8 cellular contexts compared by ENCODE assay signal in genomic region chr16:86510465-86511261, GRCh38. TPM values are rescaled to one million over a fixed set of nuclear protein-coding genes. Genes with fewer than 3 reads are reported as not detected.
DNase-seq lines count a peak whose midpoint lies in the region; ATAC-seq, FAIRE-seq and TF ChIP-seq lines count a peak whose summit lies in the region.

Gene FOXF1 (plus strand): TSS chr16:86510527. CDS start chr16:86510570, 43 bp downstream.

- H3K36me3 Mint-ChIP-seq in CD8-positive, alpha-beta T cell = no peaks in the 10 kb centered on the region
- H3K36me3 Mint-ChIP-seq in nephron progenitor cell (ENCODE audit: low read depth) (no peaks in the 10 kb centered on the region), progenitor cell of endocrine pancreas (ENCODE audit: insufficient read depth) (no peaks in the 10 kb centered on the region)

- H3K4me2 ChIP-seq in endothelial cell of umbilical vein (ENCODE audit: insufficient read depth, low read length) = peak within 1 kb of the TSS; percentile 52

- H3K27me3 Mint-ChIP-seq in CD8-positive, alpha-beta T cell (ENCODE audit: low read depth) = peaks cover 51% of the 10 kb centered on the region
- H3K27me3 Mint-ChIP-seq in nephron progenitor cell (ENCODE audit: low read depth, poor library complexity) = peaks cover 95% of the 10 kb centered on the region
- H3K27me3 Mint-ChIP-seq in progenitor cell of endocrine pancreas = peaks cover 73% of the 10 kb centered on the region

- no peaks in the 10 kb centered on the region for H3K9me1 ChIP-seq in endothelial cell of umbilical vein (replicated peaks; ENCODE audit: control insufficient read depth, extremely low read depth, insufficient read depth, low read length)

- TSS peak; percentile 49 for BruUV-seq in endothelial cell of umbilical vein (replicated peaks; lab: Mats Ljungman, UMichigan)

- peak within 1 kb of the TSS; percentile 77 for H3K4me3 Mint-ChIP-seq in CD8-positive, alpha-beta T cell
- H3K4me3 Mint-ChIP-seq in nephron progenitor cell = peak within 1 kb of the TSS; percentile 72
- no peak within 1 kb of the TSS for H3K4me3 Mint-ChIP-seq in progenitor cell of endocrine pancreas (ENCODE audit: low read depth)

- no peak within 1 kb of the TSS for H3K27ac ChIP-seq in CD8-positive, alpha-beta T cell (ENCODE audit: low read depth, low read length)
- no peak within 1 kb of the TSS for H3K27ac ChIP-seq in endothelial cell of umbilical vein (ENCODE audit: insufficient read depth, low read depth, low read length)

- TF ChIP-seq POLR2A in endothelial cell of umbilical vein (IDR thresholded peaks at IDR 0.05; ENCODE audit: low read depth, low read length) = no peak

- no peak within 1 kb of the TSS for H3K4me3 ChIP-seq in CD8-positive, alpha-beta T cell (ENCODE audit: low read depth, low read length)
- peak within 1 kb of the TSS; percentile 10 to 48 (median 15) for H3K4me3 ChIP-seq in endothelial cell of umbilical vein (replicated peaks in 1 of 3; ENCODE audit: insufficient read depth in 1 of 3, low read depth in 1 of 3, low read length in 3 of 3)

- H3K27me3 ChIP-seq in CD8-positive, alpha-beta T cell (ENCODE audit: insufficient read depth, low read length) = peaks cover 5% of the 10 kb centered on the region
- peaks cover 44 to 80% of the 10 kb centered on the region in 2 experiments for H3K27me3 ChIP-seq in endothelial cell of umbilical vein (ENCODE audit: control insufficient read depth in 2 of 2, insufficient read depth in 2 of 2, low read length in 2 of 2)

- DNase-seq in CD8-positive, alpha-beta T cell = no peak
- DNase-seq in NCI-H69 (lab: John Stamatoyannopoulos, UW) = peak; percentile 26
- peak; percentile 38 for DNase-seq in endothelial cell of umbilical vein (ENCODE audit: low read depth, low spot score)
- DNase-seq in nephron progenitor cell = no peak
- DNase-seq in DMS153 treated with DMSO at 0.1 percent for 48 hours (lab: John Stamatoyannopoulos, UW; ENCODE audit: unreplicated experiment) = no peak
- no peak for DNase-seq in progenitor cell of endocrine pancreas (ENCODE audit: low spot score, unreplicated experiment)
- no peak for DNase-seq in NCI-H1694 treated with DMSO at 0.1 percent for 48 hours (lab: John Stamatoyannopoulos, UW)
- DNase-seq in T-helper 9 cell = no peak

- peak within 1 kb of the TSS; percentile 55 for H2AFZ ChIP-seq in endothelial cell of umbilical vein (ENCODE audit: low read depth, low read length)

- no peaks in the 10 kb centered on the region for H3K36me3 ChIP-seq in CD8-positive, alpha-beta T cell (ENCODE audit: insufficient read depth, low read length)
- no peaks in the 10 kb centered on the region for H3K36me3 ChIP-seq in endothelial cell of umbilical vein (ENCODE audit: control insufficient read depth in 2 of 2, extremely low read depth in 1 of 2, insufficient read depth in 2 of 2, low read length in 2 of 2)

- ATAC-seq in CD8-positive, alpha-beta T cell = no peak

- no peak for TF ChIP-seq CTCF in CD8-positive, alpha-beta T cell (IDR thresholded peaks at IDR 0.05)
- TF ChIP-seq CTCF in endothelial cell of umbilical vein (IDR thresholded peaks at IDR 0.05; ENCODE audit: extremely low read depth in 1 of 2, insufficient read depth in 1 of 2, low read depth in 1 of 2, low read length in 2 of 2) (no peak), nephron progenitor cell (IDR thresholded peaks at IDR 0.05) (no peak), progenitor cell of endocrine pancreas (IDR thresholded peaks at IDR 0.05; ENCODE audit: unreplicated experiment) (no peak)

- no peak within 1 kb of the TSS for H3K27ac Mint-ChIP-seq in CD8-positive, alpha-beta T cell
- H3K27ac Mint-ChIP-seq in nephron progenitor cell (no peak within 1 kb of the TSS), progenitor cell of endocrine pancreas (no peak within 1 kb of the TSS)

- peak within 1 kb of the TSS; percentile 5 for H3K9ac ChIP-seq in endothelial cell of umbilical vein (replicated peaks; ENCODE audit: extremely low read depth, insufficient read depth, low read length)

- FAIRE-seq in endothelial cell of umbilical vein (lab: Jason Lieb, UNC) = peak; percentile 42

- peaks cover 23% of the 10 kb centered on the region for H3K4me1 Mint-ChIP-seq in CD8-positive, alpha-beta T cell (ENCODE audit: low read depth)
- H3K4me1 Mint-ChIP-seq in nephron progenitor cell (peaks cover 35% of the 10 kb centered on the region), progenitor cell of endocrine pancreas (ENCODE audit: low read depth) (peaks cover 4% of the 10 kb centered on the region)

- peaks cover 4% of the 10 kb centered on the region for H3K4me1 ChIP-seq in CD8-positive, alpha-beta T cell (ENCODE audit: insufficient read depth, low read length)
- no peaks in the 10 kb centered on the region for H3K4me1 ChIP-seq in endothelial cell of umbilical vein (ENCODE audit: control insufficient read depth, extremely low read depth, insufficient read depth, low read length)

- H3K9me3 Mint-ChIP-seq in CD8-positive, alpha-beta T cell = no peaks in the 10 kb centered on the region
- H3K9me3 Mint-ChIP-seq in nephron progenitor cell (no peaks in the 10 kb centered on the region), progenitor cell of endocrine pancreas (ENCODE audit: low read depth) (no peaks in the 10 kb centered on the region)

- intact Hi-C loops in CD8-positive, alpha-beta T cell (cut with DNase I, micrococcal nuclease) = no loop called here
- intact Hi-C loops in endothelial cell of umbilical vein (cut with micrococcal nuclease) = loop anchor here (2.0 kb wide), 1 partner anchor 122 kb away; no protein-coding TSS in a partner anchor

- H3K79me2 ChIP-seq in endothelial cell of umbilical vein (ENCODE audit: control insufficient read depth, insufficient read depth, low read length) = no peaks in the 10 kb centered on the region

- no peaks in the 10 kb centered on the region for H4K20me1 ChIP-seq in endothelial cell of umbilical vein (replicated peaks; ENCODE audit: control insufficient read depth, extremely low read depth, insufficient read depth, low read length)

- CTCF ChIA-PET in CD8-positive, alpha-beta T cell (lab: Charles Lee) = no interaction called here
- CTCF ChIA-PET in endothelial cell of umbilical vein (lab: Charles Lee) = interaction anchor here (0.8 to 3.8 kb wide), 9 partner anchors 105 to 271 kb away, joined by 3 to 31 read pairs (median 3); no protein-coding TSS in a partner anchor

- no peaks in the 10 kb centered on the region for H3K9me3 ChIP-seq in CD8-positive, alpha-beta T cell (ENCODE audit: low read length)
- H3K9me3 ChIP-seq in endothelial cell of umbilical vein (replicated peaks; ENCODE audit: control insufficient read depth, insufficient read depth, low read length) = no peaks in the 10 kb centered on the region

- dilution Hi-C loops in endothelial cell of umbilical vein (cut with MboI; ENCODE audit: extremely low pct_ligation_motif_present, low sequenced_read_pairs) = loop anchor here (10.0 kb wide), 1 partner anchor 426 kb away; no protein-coding TSS in a partner anchor

- POLR2A ChIA-PET in CD8-positive, alpha-beta T cell (lab: Charles Lee) = no interaction called here
- POLR2A ChIA-PET in endothelial cell of umbilical vein (lab: Charles Lee) = interaction anchor here (0.5 kb wide), 1 partner anchor 95 kb away, joined by 3 read pairs; no protein-coding TSS in a partner anchor

TF ChIP-seq in endothelial cell of umbilical vein, 7 proteins besides CTCF, POLR2A, EP300 and RAD21:
- TF ChIP-seq GATA2 (IDR thresholded peaks at IDR 0.05; ENCODE audit: insufficient read depth, insufficient read length, low read depth, low read length) = no peak
- TF ChIP-seq FOS (IDR thresholded peaks at IDR 0.05; ENCODE audit: borderline replicate concordance, insufficient read depth, low read length) = no peak
- TF ChIP-seq JUN (IDR thresholded peaks at IDR 0.05; ENCODE audit: borderline replicate concordance, insufficient read depth, insufficient read length, low read depth) = no peak
- TF ChIP-seq EZH2 (IDR thresholded peaks at IDR 0.05; ENCODE audit: borderline replicate concordance, low read depth, low read length, severe bottlenecking) = peak; percentile 88
- no peak for TF ChIP-seq POLR2AphosphoS5 (IDR thresholded peaks at IDR 0.05; ENCODE audit: insufficient read depth, low read depth, low read length)

RNA-seq across cellular contexts. Expression of gene FOXF1, which starts in this region (rescaled TPM):
- total RNA-seq in CD8-positive, alpha-beta T cell = not detected
- 1.1 and 2.2 TPM in 2 replicates for total RNA-seq in endothelial cell of umbilical vein
- 1.0 and 1.4 TPM in 2 replicates for polyA plus RNA-seq in endothelial cell of umbilical vein
- 0.97 and 1.2 TPM in 2 replicates for polyA plus RNA-seq in endothelial cell of umbilical vein (2011; cell fraction: cytosol; rRNA removed)
- polyA plus RNA-seq in endothelial cell of umbilical vein (2011; cell fraction: nucleus; rRNA removed) = 1.6 and 2.3 TPM in 2 replicates
- 0.34 and 0.79 TPM in 2 replicates for polyA plus RNA-seq in endothelial cell of umbilical vein (2012)
- polyA minus RNA-seq in endothelial cell of umbilical vein = 0.49 and 0.81 TPM in 2 replicates
- polyA minus RNA-seq in endothelial cell of umbilical vein (2011; cell fraction: cytosol; rRNA and poly(A)+ RNA removed) = 3.5 TPM
- 1.0 and 1.5 TPM in 2 replicates for polyA minus RNA-seq in endothelial cell of umbilical vein (2011; cell fraction: nucleus; rRNA and poly(A)+ RNA removed)
- not detected in 2 replicates for total RNA-seq in progenitor cell of endocrine pancreas

Comparison
In these comparisons a context has a peak if more than half of its experiments do, and no peak if none do; other contexts are left out.
1. DNase-seq: peak in NCI-H69 (single experiment) and endothelial cell of umbilical vein (single experiment); none in CD8-positive, alpha-beta T cell (0 of 7), nephron progenitor cell (single experiment), DMS153 treated with DMSO at 0.1 percent for 48 hours (single experiment), progenitor cell of endocrine pancreas (single experiment), NCI-H1694 treated with DMSO at 0.1 percent for 48 hours (single experiment) and T-helper 9 cell (single experiment).